In genomic region chr3:56980798-56981390, GRCh38 we compare ENCODE assay signal across 8 cellular contexts.
A peak's percentile ranks its signal among the peaks of the same experiment; 100 is the strongest.
DNase-seq lines count a peak whose midpoint lies in the region; ATAC-seq lines count a peak whose summit lies in the region.

No MANE protein-coding gene starts in this region.

- DNase-seq in stimulated activated naive CD4-positive, alpha-beta T cell treated with Interleukin-2 at 50 U/mL for 16 hours (lab: John Stamatoyannopoulos, UW), result peak; percentile 55
- DNase-seq in stimulated activated naive CD4-positive, alpha-beta T cell (lab: John Stamatoyannopoulos, UW), result no peak
- peak; percentile 72 to 77 for DNase-seq in activated T-cell treated with anti-CD3 and anti-CD28 coated beads, Interleukin-2, amount 50 U/mL, for 48 hours
- DNase-seq in left ventricle myocardium superior (peak; percentile 47), DMS79 treated with DMSO at 0.1 percent for 48 hours (lab: John Stamatoyannopoulos, UW) (no peak), ecto neural progenitor cell (ENCODE audit: low spot score) (no peak), globus pallidus (ENCODE audit: low spot score) (no peak)
- peak; percentile 50 to 63 for DNase-seq in stimulated activated CD8-positive, alpha-beta memory T cell treated with anti-CD3 and anti-CD28 coated beads, Interleukin-15, amount 100 ng/mL, for 48 hours (ENCODE audit: low read depth in 2 of 2)

- intact Hi-C loops in left ventricle myocardium superior (cut with micrococcal nuclease), result loop anchor here (10.0 kb wide), 1 partner anchor 176 kb away; the partner anchor contains the start of gene ARHGEF3

- peak; percentile 90 for ATAC-seq in left ventricle myocardium superior

Comparison
In these comparisons a context has a peak if more than half of its experiments do, and no peak if none do; other contexts are left out.
1. DNase-seq: peak in stimulated activated naive CD4-positive, alpha-beta T cell treated with Interleukin-2 at 50 U/mL for 16 hours (single experiment), activated T-cell treated with anti-CD3 and anti-CD28 coated beads, Interleukin-2, amount 50 U/mL, for 48 hours (2 of 2), left ventricle myocardium superior (single experiment) and stimulated activated CD8-positive, alpha-beta memory T cell treated with anti-CD3 and anti-CD28 coated beads, Interleukin-15, amount 100 ng/mL, for 48 hours (2 of 2); none in stimulated activated naive CD4-positive, alpha-beta T cell (0 of 6), DMS79 treated with DMSO at 0.1 percent for 48 hours (single experiment), ecto neural progenitor cell (single experiment) and globus pallidus (single experiment).